9 cellular contexts compared by ENCODE assay signal in genomic region chr10:69449841-69450240, GRCh38. TPM values are rescaled to one million over a fixed set of nuclear protein-coding genes. Genes with fewer than 3 reads are reported as not detected.
DNase-seq lines count a peak whose midpoint lies in the region; ATAC-seq and TF ChIP-seq lines count a peak whose summit lies in the region.
"Had no signal": no experiment of that assay in that cellular context is flagged by ENCODE, and none has a peak within 500 bp of the region (broad histone marks: within the 10 kb centered on the region; RNA-seq: fewer than 3 reads in every experiment).

No MANE protein-coding gene starts in this region.

- 7% methylated on average over 1 of the region's 1 CpG; no CpG with 5 or more reads in 1 of the 2 donors for WGBS in thyroid gland, 2 donors

- TF ChIP-seq POLR2A in thyroid gland (IDR thresholded peaks at IDR 0.05): no peak

- DNase-seq in AG04449 (ENCODE audit: low read depth, low spot score) (no peak), NCI-H1092 treated with DMSO at 0.1 percent for 48 hours (lab: John Stamatoyannopoulos, UW) (peak; percentile 28), epithelial cell of prostate (ENCODE audit: low read depth, low spot score) (no peak), mucosa of gallbladder (ENCODE audit: low spot score) (peak; percentile 42), thyroid gland (peak; percentile 56 to 63)
- peak; percentile 70 for DNase-seq in activated CD4-positive, alpha-beta T cell treated with anti-CD3 and anti-CD28 coated beads for 48 hours

- H3K9me3 ChIP-seq in thyroid gland: no peaks in the 10 kb centered on the region

- TF ChIP-seq CTCF in AG04449 (IDR thresholded peaks at IDR 0.05; ENCODE audit: insufficient read depth, low read length, missing control alignments) (peak; percentile 22), GM12875 (IDR thresholded peaks at IDR 0.05; ENCODE audit: borderline replicate concordance, insufficient read depth, low read depth, low read length) (peak; percentile 58), thyroid gland (IDR thresholded peaks at IDR 0.05) (peak in 5 of 6 experiments; percentile 45 to 61 (median 55))

- peaks cover 14 to 22% of the 10 kb centered on the region in 2 donors for H3K4me1 ChIP-seq in thyroid gland

- CTCF ChIA-PET in AG04449 (lab: Yijun Ruan, JAX): interaction anchor here (0.7 to 2.2 kb wide), 9 partner anchors 8 to 58 kb away, joined by 3 to 8 read pairs (median 5); no protein-coding TSS in a partner anchor

- no peak for ATAC-seq in HG03354 (IDR thresholded peaks at IDR 0.05; ENCODE audit: poor library complexity, severe bottlenecking, unreplicated experiment)

- H3K27me3 ChIP-seq in thyroid gland: no peaks in the 10 kb centered on the region

- no peaks in the 10 kb centered on the region for H3K36me3 ChIP-seq in thyroid gland

- POLR2A ChIA-PET in AG04449 (lab: Yijun Ruan, JAX): interaction anchor here (0.6 kb wide), 1 partner anchor 495 kb away, joined by 3 read pairs; no protein-coding TSS in a partner anchor

- H3K27ac ChIP-seq in epithelial cell of prostate (peak overlapping the region; percentile 29), thyroid gland (peak overlapping the region in 2 of 3 donors; percentile 6 to 7)

- intact Hi-C loops in thyroid gland (cut with DNase I): no loop called here

- H3K4me3 ChIP-seq in AG04449 (ENCODE audit: low read depth, low read length) (no peak overlapping the region), GM12875 (ENCODE audit: low read depth, low read length) (no peak overlapping the region), thyroid gland (replicated peaks in 1 of 3) (no peak overlapping the region)

RNA-seq across cellular contexts. Expression of gene TSPAN15, which starts 1.4 kb away (rescaled TPM):
- 108 TPM for total RNA-seq in mucosa of gallbladder
- total RNA-seq in thyroid gland: 10 to 100 TPM in 3 of 4 donors, 1 to 10 TPM in 1; 9.0 to 23.1 (median 17.2) TPM

RNA-seq across cellular contexts. Expression of gene TACR2, which starts 33.1 kb away (rescaled TPM):
- total RNA-seq in mucosa of gallbladder: 1.6 TPM
- not detected for total RNA-seq in thyroid gland
- total RNA-seq: mononuclear cell had no signal

Comparison
In these comparisons a context has a peak if more than half of its experiments do, and no peak if none do; other contexts are left out.
1. DNase-seq: peak in NCI-H1092 treated with DMSO at 0.1 percent for 48 hours (single experiment), activated CD4-positive, alpha-beta T cell treated with anti-CD3 and anti-CD28 coated beads for 48 hours (single experiment), mucosa of gallbladder (single experiment) and thyroid gland (2 of 2); none in AG04449 (single experiment) and epithelial cell of prostate (single experiment).
2. Peak in every context shown above with its lines, with median percentiles within 50 percentile points of each other: CTCF ChIP-seq.